8 cellular contexts compared by ENCODE assay signal in the genomic region with DNA sequence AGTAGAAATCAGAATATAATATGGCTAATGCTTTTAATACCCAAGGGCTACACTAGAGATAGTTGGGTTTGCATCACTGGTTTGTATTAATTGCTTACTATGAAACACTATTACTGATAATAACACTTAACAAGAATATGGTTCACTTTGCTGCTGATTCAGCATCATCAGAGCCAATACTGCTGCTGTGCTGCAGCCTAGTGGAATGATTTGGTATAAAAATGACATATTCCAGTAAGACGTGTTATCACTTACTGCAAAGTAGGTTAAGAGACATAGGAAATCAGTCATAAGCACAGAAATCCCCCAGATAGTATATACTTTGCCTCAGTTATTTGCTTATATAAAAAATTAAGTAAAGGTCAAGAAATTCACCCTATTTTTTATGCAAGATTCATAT. TPM values are rescaled to one million over a fixed set of nuclear protein-coding genes. Genes with fewer than 3 reads are reported as not detected.
A peak's percentile ranks its signal among the peaks of the same experiment; 100 is the strongest.
DNase-seq lines count a peak whose midpoint lies in the region; ATAC-seq and TF ChIP-seq lines count a peak whose summit lies in the region.

No MANE protein-coding gene starts in this region.

- DNase-seq in A673 (ENCODE audit: low spot score) (peak; percentile 74), HAP-1 (ENCODE audit: low spot score in 2 of 2) (peak; percentile 46 to 72), OCI-LY7 (ENCODE audit: low spot score) (peak; percentile 34), fibroblast of the aortic adventitia (ENCODE audit: low read depth) (no peak), aorta (no peak), NCI-H2107 (lab: John Stamatoyannopoulos, UW) (no peak)
- DNase-seq in stimulated activated CD4-positive, alpha-beta T cell treated with anti-CD3 and anti-CD28 coated beads, Interleukin-2, amount 100 ng/mL, for 24 hours = no peak

- BruUV-seq in A673 (replicated peaks; lab: Mats Ljungman, UMichigan) = no TSS peak
- no TSS peak for BruUV-seq in OCI-LY7 (replicated peaks; lab: Mats Ljungman, UMichigan)

- POLR2A ChIA-PET in A673 (lab: Charles Lee; ENCODE audit: low non-redundant PET) (no interaction called here), OCI-LY7 (lab: Charles Lee) (no interaction called here)

- CTCF ChIA-PET in A673 (lab: Charles Lee) = no interaction called here
- CTCF ChIA-PET in OCI-LY7 (lab: Charles Lee; ENCODE audit: unreplicated experiment) = no interaction called here

- peaks cover 16% of the 10 kb centered on the region for H3K4me1 ChIP-seq in A673 (ENCODE audit: insufficient read depth, low read length, poor library complexity, severe bottlenecking)
- peaks cover 18% of the 10 kb centered on the region for H3K4me1 ChIP-seq in HAP-1
- no peaks in the 10 kb centered on the region for H3K4me1 ChIP-seq in OCI-LY7 (ENCODE audit: insufficient read depth, low read length, poor library complexity, severe bottlenecking)
- H3K4me1 ChIP-seq in aorta (ENCODE audit: control insufficient read depth in 1 of 2, insufficient read depth in 2 of 2, low read length in 2 of 2) = no peaks in the 10 kb centered on the region

- no peak overlapping the region for H3K27ac ChIP-seq in A673 (ENCODE audit: low read depth, low read length, poor library complexity, severe bottlenecking)
- no peak overlapping the region for H3K27ac ChIP-seq in OCI-LY7 (ENCODE audit: low read depth, low read length, poor library complexity, severe bottlenecking)
- H3K27ac ChIP-seq in aorta (ENCODE audit: low read depth in 1 of 2, low read length in 2 of 2) = no peak overlapping the region

- H3K9me3 ChIP-seq in A673 (ENCODE audit: low read depth, low read length, poor library complexity, severe bottlenecking) = no peaks in the 10 kb centered on the region
- no peaks in the 10 kb centered on the region for H3K9me3 ChIP-seq in HAP-1
- H3K9me3 ChIP-seq in OCI-LY7 (ENCODE audit: low read length) = no peaks in the 10 kb centered on the region
- H3K9me3 ChIP-seq in aorta (ENCODE audit: control insufficient read depth, low read length) = no peaks in the 10 kb centered on the region

- ATAC-seq in HG03135 (IDR thresholded peaks at IDR 0.05; ENCODE audit: unreplicated experiment) (no peak), aorta (ENCODE audit: low FRiP score) (no peak)

- 0 to 1% methylated on average over 1 of the region's 1 CpG for WGBS in aorta, 2 donors

- intact Hi-C loops in A673 (cut with micrococcal nuclease; ENCODE audit: unreplicated experiment) (loop anchor here (1.0 to 10.0 kb wide), 5 partner anchors 105 to 827 kb away; no protein-coding TSS in a partner anchor), OCI-LY7 (cut with micrococcal nuclease; ENCODE audit: unreplicated experiment) (loop anchor here (5.0 to 10.0 kb wide), 2 partner anchors 410 to 667 kb away; no protein-coding TSS in a partner anchor), aorta (cut with DNase I) (no loop called here)

- no peak overlapping the region for H3K4me2 ChIP-seq in OCI-LY7 (ENCODE audit: low read length)

- no peaks in the 10 kb centered on the region for H3K79me2 ChIP-seq in OCI-LY7 (ENCODE audit: insufficient read depth, low read depth, low read length)

- H3K27me3 ChIP-seq in A673 (replicated peaks; ENCODE audit: insufficient read depth, low read depth, low read length, poor library complexity) = no peaks in the 10 kb centered on the region
- no peaks in the 10 kb centered on the region for H3K27me3 ChIP-seq in HAP-1 (ENCODE audit: low read depth)
- no peaks in the 10 kb centered on the region for H3K27me3 ChIP-seq in aorta (ENCODE audit: control insufficient read depth in 1 of 2, insufficient read depth in 2 of 2, low read length in 1 of 2)

- peak; percentile 70 for TF ChIP-seq CTCF in A673 (conservative IDR thresholded peaks at IDR 0.05; ENCODE audit: low read depth, low read length)
- peak; percentile 75 for TF ChIP-seq CTCF in OCI-LY7 (conservative IDR thresholded peaks at IDR 0.05; ENCODE audit: low read length)
- TF ChIP-seq CTCF in fibroblast of the aortic adventitia (IDR thresholded peaks at IDR 0.05; ENCODE audit: insufficient read depth, low read length) = peak; percentile 27

- H2AFZ ChIP-seq in OCI-LY7 (ENCODE audit: low read length) = no peak overlapping the region

- in situ Hi-C loops in HAP-1 (cut with MboI; ENCODE audit: low sequenced_read_pairs) = no loop called here

- no peaks in the 10 kb centered on the region for H3K9me2 ChIP-seq in OCI-LY7 (ENCODE audit: insufficient read depth, low read length)

- H3K4me3 ChIP-seq in A673 (ENCODE audit: low read depth, low read length, poor library complexity, severe bottlenecking) (no peak overlapping the region), HAP-1 (peak overlapping the region; percentile 47), OCI-LY7 (ENCODE audit: low read depth, low read length, poor library complexity, severe bottlenecking) (no peak overlapping the region), fibroblast of the aortic adventitia (ENCODE audit: low read depth, low read length) (no peak overlapping the region), aorta (ENCODE audit: low read length in 2 of 2) (no peak overlapping the region)

- H4K20me1 ChIP-seq in OCI-LY7 (ENCODE audit: insufficient read depth, low read length) = no peaks in the 10 kb centered on the region

- H3K36me3 ChIP-seq in A673 (ENCODE audit: insufficient read depth, low read length, poor library complexity, severe bottlenecking) = no peaks in the 10 kb centered on the region
- no peaks in the 10 kb centered on the region for H3K36me3 ChIP-seq in HAP-1 (replicated peaks)
- no peaks in the 10 kb centered on the region for H3K36me3 ChIP-seq in OCI-LY7 (ENCODE audit: insufficient read depth, low read length)
- no peaks in the 10 kb centered on the region for H3K36me3 ChIP-seq in aorta (ENCODE audit: control insufficient read depth in 1 of 2, insufficient read depth in 2 of 2, low read length in 1 of 2)

RNA-seq across cellular contexts. Expression of a gene that starts 2.8 kb away (rescaled TPM):
- 1.2 and 1.4 TPM in 2 replicates for total RNA-seq in A673 (2021)
- total RNA-seq in OCI-LY7 (2014; rRNA removed; shearing (Covaris generic)) = not detected in 2 replicates
- total RNA-seq in OCI-LY7 (2022) = not detected in 2 replicates
- total RNA-seq in fibroblast of the aortic adventitia (ENCODE audit: low replicate concordance) = 0.65 and 1.4 TPM in 2 replicates
- not detected for total RNA-seq in aorta
- not detected for polyA plus RNA-seq in aorta

Comparison
In these comparisons a context has a peak if more than half of its experiments do, and no peak if none do; other contexts are left out.
1. DNase-seq: peak in A673 (single experiment), HAP-1 (2 of 2) and OCI-LY7 (single experiment); none in fibroblast of the aortic adventitia (single experiment), aorta (0 of 2), NCI-H2107 (single experiment) and stimulated activated CD4-positive, alpha-beta T cell treated with anti-CD3 and anti-CD28 coated beads, Interleukin-2, amount 100 ng/mL, for 24 hours (0 of 2).
2. intact Hi-C loops: an anchor here in A673 (1.0 to 10.0 kb wide) and OCI-LY7 (5.0 to 10.0 kb wide); none called in aorta.
3. Peak in every context shown above with its lines, with median percentiles within 50 percentile points of each other: CTCF ChIP-seq.